ENCODE assay signal across 16 cellular contexts in genomic region chr2:19102696-19103403, GRCh38.
DNase-seq lines count a peak whose midpoint lies in the region; ATAC-seq and TF ChIP-seq lines count a peak whose summit lies in the region.
"Had no signal": no experiment of that assay in that cellular context is flagged by ENCODE, and none has a peak within 500 bp of the region (broad histone marks: within the 10 kb centered on the region; RNA-seq: fewer than 3 reads in every experiment).

No MANE protein-coding gene starts in this region.

- intact Hi-C loops in body of pancreas (cut with DNase I) (no loop called here), psoas muscle (cut with DNase I) (no loop called here)

- no peaks in the 10 kb centered on the region for H3K9me3 ChIP-seq in body of pancreas
- H3K9me3 ChIP-seq in fibroblast of lung (ENCODE audit: control insufficient read depth, insufficient read depth, low read depth, low read length), result no peaks in the 10 kb centered on the region
- H3K9me3 ChIP-seq in psoas muscle, result no peaks in the 10 kb centered on the region
- H3K9me3 ChIP-seq: BE2C had no signal

- no peak overlapping the region for H3K9ac ChIP-seq in fibroblast of lung (ENCODE audit: insufficient read depth, low read length)
- H3K9ac ChIP-seq: GM23248 had no signal

- CTCF ChIA-PET in GM10248 (lab: Yijun Ruan, JAX), result no interaction called here

- H3K4me3 ChIP-seq in body of pancreas, result no peak overlapping the region
- H3K4me3 ChIP-seq in fibroblast of lung (replicated peaks in 1 of 4; ENCODE audit: control extremely low read depth in 1 of 4, insufficient read depth in 1 of 4, low read depth in 3 of 4, low read length in 4 of 4), result no peak overlapping the region
- H3K4me3 ChIP-seq in psoas muscle, result no peak overlapping the region
- H3K4me3 ChIP-seq: GM23248 had no signal

- TF ChIP-seq CTCF in body of pancreas (IDR thresholded peaks at IDR 0.05) (no peak), fibroblast of lung (conservative IDR thresholded peaks at IDR 0.05 in 1 of 2, IDR thresholded peaks at IDR 0.05 in 1 of 2; ENCODE audit: low read depth in 1 of 2, low read length in 2 of 2) (no peak), psoas muscle (IDR thresholded peaks at IDR 0.05) (no peak), GM10248 (IDR thresholded peaks at IDR 0.05; ENCODE audit: control extremely low read depth, extremely low read depth, low read depth, missing control alignments) (no peak)

- no peak overlapping the region for H2AFZ ChIP-seq in fibroblast of lung (ENCODE audit: low read length)
- H2AFZ ChIP-seq: GM23248 had no signal

- H3K27ac ChIP-seq in body of pancreas, result peak overlapping the region; percentile 26 to 88 (median 74)
- H3K27ac ChIP-seq in fibroblast of lung (ENCODE audit: insufficient read depth, low read length), result no peak overlapping the region
- no peak overlapping the region for H3K27ac ChIP-seq in psoas muscle
- H3K27ac ChIP-seq: C4-2B, GM23248 had no signal

- no peak overlapping the region for H3K4me2 ChIP-seq in fibroblast of lung (ENCODE audit: extremely low read depth, insufficient read depth, low read length)

- H3K4me1 ChIP-seq in body of pancreas, result peaks cover 35% of the 10 kb centered on the region
- H3K4me1 ChIP-seq in fibroblast of lung (ENCODE audit: control insufficient read depth, extremely low read depth, insufficient read depth, low read length), result no peaks in the 10 kb centered on the region
- H3K4me1 ChIP-seq in psoas muscle, result peaks cover 7% of the 10 kb centered on the region
- H3K4me1 ChIP-seq: BE2C had no signal

- peak in 1 of 3 donors; percentile 30 for TF ChIP-seq POLR2A in body of pancreas (IDR thresholded peaks at IDR 0.05)

- DNase-seq in LHCN-M2 (ENCODE audit: low read depth) (peak; percentile 33), body of pancreas (peak in 3 of 4 donors; percentile 35 to 73 (median 59)), fibroblast of lung (ENCODE audit: low read depth in 2 of 2) (peak; percentile 15 to 19), psoas muscle (no peak), GM10248 (ENCODE audit: extremely low spot score) (no peak), CD1c-positive myeloid dendritic cell (ENCODE audit: extremely low spot score) (no peak)
- DNase-seq in stimulated activated naive CD4-positive, alpha-beta T cell treated with Interleukin-2 at 50 U/mL for 16 hours (lab: John Stamatoyannopoulos, UW), result no peak
- DNase-seq: BE2C; CD8-positive, alpha-beta T cell; COR-L47; DMS153; DMS79 treated with DMSO at 0.1 percent for 48 hours; EL; GM23248 had no signal

- no peaks in the 10 kb centered on the region for H3K79me2 ChIP-seq in fibroblast of lung (ENCODE audit: control insufficient read depth, insufficient read depth, low read length)

- H3K27me3 ChIP-seq in body of pancreas (no peaks in the 10 kb centered on the region), fibroblast of lung (ENCODE audit: control insufficient read depth, insufficient read depth, low read length) (no peaks in the 10 kb centered on the region), psoas muscle (ENCODE audit: insufficient read depth in 3 of 3, low read length in 2 of 3) (no peaks in the 10 kb centered on the region)
- H3K27me3 ChIP-seq: BE2C had no signal

- H3K36me3 ChIP-seq in body of pancreas (replicated peaks in 1 of 2; ENCODE audit: insufficient read depth in 1 of 2, low read depth in 2 of 2) (no peaks in the 10 kb centered on the region), fibroblast of lung (ENCODE audit: control insufficient read depth, insufficient read depth, low read length) (no peaks in the 10 kb centered on the region), psoas muscle (ENCODE audit: insufficient read depth in 1 of 2, low read depth in 1 of 2) (no peaks in the 10 kb centered on the region)
- H3K36me3 ChIP-seq: BE2C had no signal

- H4K20me1 ChIP-seq in fibroblast of lung (ENCODE audit: control insufficient read depth, extremely low read depth, insufficient read depth, low read length), result no peaks in the 10 kb centered on the region

- WGBS in body of pancreas, 2 donors, result 28 to 33% methylated on average over 4 of the region's 4 CpGs
- 55 to 59% (median 56%) methylated on average over 4 of the region's 4 CpGs for WGBS in psoas muscle, 3 donors

- ATAC-seq in body of pancreas (peak; percentile 95), psoas muscle (peak in 3 of 4 donors; percentile 71 to 85 (median 76))
- ATAC-seq: CD8-positive, alpha-beta T cell; HCT116 had no signal

- POLR2A ChIA-PET in GM10248 (lab: Yijun Ruan, JAX), result no interaction called here

Comparison
In these comparisons a context has a peak if more than half of its experiments do, and no peak if none do; other contexts are left out.
1. DNase-seq: peak in LHCN-M2 (single experiment), body of pancreas (3 of 4) and fibroblast of lung (2 of 2); none in psoas muscle (0 of 2), stimulated activated naive CD4-positive, alpha-beta T cell treated with Interleukin-2 at 50 U/mL for 16 hours (single experiment), GM10248 (single experiment) and CD1c-positive myeloid dendritic cell (single experiment).
2. H3K27ac ChIP-seq: peak in body of pancreas (4 of 4); none in fibroblast of lung (single experiment) and psoas muscle (single experiment).